Comparison of ENCODE assay signal across 8 cellular contexts in genomic region chr17:42016411-42016831, GRCh38. TPM values are rescaled to one million over a fixed set of nuclear protein-coding genes. Genes with fewer than 3 reads are reported as not detected.
DNase-seq lines count a peak whose midpoint lies in the region; ATAC-seq and TF ChIP-seq lines count a peak whose summit lies in the region.

No MANE protein-coding gene starts in this region.

- POLR2A ChIA-PET in activated CD4-positive, alpha-beta T cell treated with anti-CD3 and anti-CD28 coated beads, Interleukin-2, amount 10 ng/mL, durations not matched to agents 7 days and 5 days (lab: Charles Lee): no interaction called here

- H3K4me3 ChIP-seq in fibroblast of the aortic adventitia (ENCODE audit: low read depth, low read length): peak overlapping the region; percentile 98

- TF ChIP-seq CTCF in fibroblast of the aortic adventitia (IDR thresholded peaks at IDR 0.05; ENCODE audit: insufficient read depth, low read length): no peak

- peak overlapping the region; percentile 100 for H3K27ac Mint-ChIP-seq in activated CD4-positive, alpha-beta T cell treated with anti-CD3 and anti-CD28 coated beads, Interleukin-2, amount 10 ng/mL, durations not matched to agents 7 days and 5 days

- peaks cover 72% of the 10 kb centered on the region for H3K4me1 Mint-ChIP-seq in activated CD4-positive, alpha-beta T cell treated with anti-CD3 and anti-CD28 coated beads, Interleukin-2, amount 10 ng/mL, durations not matched to agents 7 days and 5 days

- H3K4me3 Mint-ChIP-seq in activated CD4-positive, alpha-beta T cell treated with anti-CD3 and anti-CD28 coated beads, Interleukin-2, amount 10 ng/mL, durations not matched to agents 7 days and 5 days: peak overlapping the region; percentile 99

- no peaks in the 10 kb centered on the region for H3K27me3 Mint-ChIP-seq in activated CD4-positive, alpha-beta T cell treated with anti-CD3 and anti-CD28 coated beads, Interleukin-2, amount 10 ng/mL, durations not matched to agents 7 days and 5 days

- no peak for ATAC-seq in GM19035 (IDR thresholded peaks at IDR 0.05; ENCODE audit: unreplicated experiment)
- no peak for ATAC-seq in esophagus mucosa

- peaks cover 5% of the 10 kb centered on the region for H3K9me3 Mint-ChIP-seq in activated CD4-positive, alpha-beta T cell treated with anti-CD3 and anti-CD28 coated beads, Interleukin-2, amount 10 ng/mL, durations not matched to agents 7 days and 5 days

- CTCF ChIA-PET in activated CD4-positive, alpha-beta T cell treated with anti-CD3 and anti-CD28 coated beads, Interleukin-2, amount 10 ng/mL, durations not matched to agents 7 days and 5 days (lab: Charles Lee): interaction anchor here (0.6 to 7.5 kb wide), 8 partner anchors 11 to 1914 kb away, joined by 3 to 71 read pairs (median 10); partner anchors contain the start of gene DHX58

- DNase-seq in stimulated activated CD4-positive, alpha-beta T cell treated with anti-CD3 and anti-CD28 coated beads, Interleukin-4, amount 100 ng/mL, for 1 hour: peak; percentile 18
- no peak for DNase-seq in stimulated activated CD4-positive, alpha-beta T cell treated with anti-CD3 and anti-CD28 coated beads, Interleukin-2, amount 100 ng/mL, for 24 hours
- no peak for DNase-seq in activated CD4-positive, alpha-beta T cell treated with anti-CD3 and anti-CD28 coated beads, Interleukin-2, amount 10 ng/mL, durations not matched to agents 7 days and 5 days
- DNase-seq in fibroblast of the aortic adventitia (ENCODE audit: low read depth) (peak; percentile 45), pons (ENCODE audit: low spot score) (peak; percentile 66), NOMO-1 treated with dmso at 0.1 percent for 144 hours (lab: John Stamatoyannopoulos, UW; ENCODE audit: unreplicated experiment) (no peak)

- H3K36me3 Mint-ChIP-seq in activated CD4-positive, alpha-beta T cell treated with anti-CD3 and anti-CD28 coated beads, Interleukin-2, amount 10 ng/mL, durations not matched to agents 7 days and 5 days (ENCODE audit: low read depth): peaks cover 13% of the 10 kb centered on the region

RNA-seq across cellular contexts. Expression of gene DNAJC7, which starts 0.8 kb away (rescaled TPM):
- 10 to 100 TPM; 93.3 to 94.8 TPM for total RNA-seq in activated CD4-positive, alpha-beta T cell treated with anti-CD3 and anti-CD28 coated beads, Interleukin-2, amount 10 ng/mL, durations not matched to agents 7 days and 5 days
- total RNA-seq in fibroblast of the aortic adventitia (ENCODE audit: low replicate concordance) (58.0 and 131 TPM in 2 replicates), esophagus mucosa (75.5 TPM)

RNA-seq across cellular contexts. Expression of gene NKIRAS2, which starts 3.5 kb away (rescaled TPM):
- 10 to 100 TPM; 23.3 to 25.5 TPM for total RNA-seq in activated CD4-positive, alpha-beta T cell treated with anti-CD3 and anti-CD28 coated beads, Interleukin-2, amount 10 ng/mL, durations not matched to agents 7 days and 5 days
- total RNA-seq in fibroblast of the aortic adventitia (ENCODE audit: low replicate concordance) (17.1 and 27.1 TPM in 2 replicates), esophagus mucosa (30.3 TPM)

RNA-seq across cellular contexts. Expression of gene C17orf113, which starts 34.0 kb away (rescaled TPM):
- total RNA-seq in activated CD4-positive, alpha-beta T cell treated with anti-CD3 and anti-CD28 coated beads, Interleukin-2, amount 10 ng/mL, durations not matched to agents 7 days and 5 days: under 1 TPM in 1 of 2 experiments, not detected in 1; 0.04 TPM
- total RNA-seq in fibroblast of the aortic adventitia (ENCODE audit: low replicate concordance): 0.09 and 0.49 TPM in 2 replicates
- 0.48 TPM for total RNA-seq in esophagus mucosa

RNA-seq across cellular contexts. Expression of gene CNP, which starts 49.8 kb away (rescaled TPM):
- total RNA-seq in activated CD4-positive, alpha-beta T cell treated with anti-CD3 and anti-CD28 coated beads, Interleukin-2, amount 10 ng/mL, durations not matched to agents 7 days and 5 days: 10 to 100 TPM; 81.2 to 97.5 TPM
- total RNA-seq in fibroblast of the aortic adventitia (ENCODE audit: low replicate concordance) (64.3 and 84.2 TPM in 2 replicates), esophagus mucosa (89.9 TPM)

Comparison
In these comparisons a context has a peak if more than half of its experiments do, and no peak if none do; other contexts are left out.
1. DNase-seq: peak in stimulated activated CD4-positive, alpha-beta T cell treated with anti-CD3 and anti-CD28 coated beads, Interleukin-4, amount 100 ng/mL, for 1 hour (single experiment), fibroblast of the aortic adventitia (single experiment) and pons (single experiment); none in stimulated activated CD4-positive, alpha-beta T cell treated with anti-CD3 and anti-CD28 coated beads, Interleukin-2, amount 100 ng/mL, for 24 hours (0 of 2), activated CD4-positive, alpha-beta T cell treated with anti-CD3 and anti-CD28 coated beads, Interleukin-2, amount 10 ng/mL, durations not matched to agents 7 days and 5 days (single experiment) and NOMO-1 treated with dmso at 0.1 percent for 144 hours (single experiment).